Comparison of ENCODE assay signal across 8 cellular contexts in the genomic region with DNA sequence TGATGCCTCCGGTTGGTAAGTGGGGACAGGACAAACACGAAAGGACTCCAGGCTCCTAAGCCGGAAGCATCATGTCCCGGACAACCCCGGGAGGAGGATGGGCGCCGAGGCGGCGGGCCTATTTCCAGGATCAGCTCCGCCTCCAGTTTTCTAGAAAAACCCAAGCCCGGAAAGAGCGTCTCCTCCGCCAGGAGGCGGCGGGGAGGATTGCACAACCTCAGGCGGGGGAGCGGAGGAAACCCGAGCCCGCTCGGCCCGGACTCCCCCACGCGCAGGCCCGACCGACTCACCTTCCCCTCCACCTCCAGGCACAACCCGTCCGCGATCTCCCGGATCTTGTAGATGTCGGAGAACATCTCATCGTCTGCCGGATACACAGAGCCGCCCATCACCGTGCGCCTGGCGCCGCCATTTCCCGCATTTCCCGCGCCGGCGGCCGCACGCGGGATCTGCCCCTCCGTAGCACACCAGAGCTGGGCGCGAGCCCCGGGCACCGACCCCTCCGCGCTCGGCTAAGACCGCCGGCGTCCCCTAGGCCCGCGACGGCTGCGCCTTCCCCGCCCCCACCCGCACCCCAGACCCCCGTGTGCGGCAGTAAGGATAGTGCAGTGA. TPM values are rescaled to one million over a fixed set of nuclear protein-coding genes. Genes with fewer than 3 reads are reported as not detected.
DNase-seq lines count a peak whose midpoint lies in the region; ATAC-seq and TF ChIP-seq lines count a peak whose summit lies in the region.

No MANE protein-coding gene starts in this region.

- H3K36me3 ChIP-seq in GM23338 (ENCODE audit: insufficient read depth) (peaks cover 47% of the 10 kb centered on the region), SK-N-SH (replicated peaks in 1 of 2; ENCODE audit: control insufficient read depth in 1 of 2, insufficient read depth in 2 of 2, low read length in 1 of 2) (peaks cover 47 to 55% of the 10 kb centered on the region in 2 experiments), osteoblast (ENCODE audit: insufficient read depth, low read length) (peaks cover 54% of the 10 kb centered on the region)

- ATAC-seq in GM23338, result peak; percentile 56

- H3K9me2 ChIP-seq in GM23338 (ENCODE audit: insufficient read depth) (no peaks in the 10 kb centered on the region), SK-N-SH (no peaks in the 10 kb centered on the region)

- H3K4me1 ChIP-seq in GM23338 (ENCODE audit: insufficient read depth) (peaks cover 26% of the 10 kb centered on the region), SK-N-SH (ENCODE audit: control insufficient read depth in 1 of 2, insufficient read depth in 2 of 2, low read depth in 1 of 2, low read length in 1 of 2) (peaks cover 10 to 35% of the 10 kb centered on the region in 2 experiments; a peak in 3 of 4 replicates), osteoblast (ENCODE audit: insufficient read depth, low read length) (peaks cover 45% of the 10 kb centered on the region)

- H3F3A ChIP-seq in GM23338 (replicated peaks; ENCODE audit: low read depth) (peaks cover 43% of the 10 kb centered on the region), SK-N-SH (replicated peaks; ENCODE audit: insufficient read depth) (peaks cover 48% of the 10 kb centered on the region)

- H3K4me3 Mint-ChIP-seq in GM23338, result peak overlapping the region; percentile 98
- H3K4me3 Mint-ChIP-seq in activated naive CD8-positive, alpha-beta T cell, result peak overlapping the region; percentile 99

- H3K4me2 ChIP-seq in GM23338 (peak overlapping the region; percentile 86), SK-N-SH (peak overlapping the region; percentile 97), osteoblast (ENCODE audit: insufficient read depth, low read length) (peak overlapping the region; percentile 91)

- H3K27ac ChIP-seq in GM23338 (ENCODE audit: low read depth) (peak overlapping the region; percentile 98), SK-N-SH (ENCODE audit: low read depth in 2 of 2, low read length in 1 of 2) (peak overlapping the region; percentile 95 to 98), osteoblast (ENCODE audit: low read depth, low read length) (peak overlapping the region; percentile 94), temporal lobe (ENCODE audit: low read depth, low read length) (peak overlapping the region; percentile 99)

- peaks cover 12% of the 10 kb centered on the region for H3K27me3 Mint-ChIP-seq in GM23338 (ENCODE audit: insufficient read depth, low read depth, poor library complexity)
- H3K27me3 Mint-ChIP-seq in activated naive CD8-positive, alpha-beta T cell, result no peaks in the 10 kb centered on the region

- H2AFZ ChIP-seq in GM23338 (no peak overlapping the region), SK-N-SH (ENCODE audit: low read depth) (no peak overlapping the region), osteoblast (ENCODE audit: low read length) (no peak overlapping the region)

- H3K27ac Mint-ChIP-seq in GM23338, result peak overlapping the region; percentile 100
- peak overlapping the region; percentile 100 for H3K27ac Mint-ChIP-seq in activated naive CD8-positive, alpha-beta T cell

- H3K27me3 ChIP-seq in GM23338 (ENCODE audit: insufficient read depth) (no peaks in the 10 kb centered on the region), SK-N-SH (ENCODE audit: insufficient read depth) (no peaks in the 10 kb centered on the region), osteoblast (ENCODE audit: insufficient read depth, low read length) (no peaks in the 10 kb centered on the region)

- H3K4me1 Mint-ChIP-seq in GM23338, result peaks cover 32% of the 10 kb centered on the region
- H3K4me1 Mint-ChIP-seq in activated naive CD8-positive, alpha-beta T cell (ENCODE audit: low read depth), result peaks cover 58% of the 10 kb centered on the region

- H4K20me1 ChIP-seq in GM23338 (replicated peaks; ENCODE audit: insufficient read depth), result peaks cover 44% of the 10 kb centered on the region
- H4K20me1 ChIP-seq in SK-N-SH (ENCODE audit: insufficient read depth), result peaks cover 50% of the 10 kb centered on the region
- H4K20me1 ChIP-seq in osteoblast (ENCODE audit: insufficient read depth, low read length), result peaks cover 49% of the 10 kb centered on the region

- DNase-seq in ELR (ENCODE audit: low read depth), result peak; percentile 94
- DNase-seq in GM23338 (ENCODE audit: low spot score), result peak; percentile 93
- peak; percentile 78 for DNase-seq in SK-N-SH
- DNase-seq in glomerular visceral epithelial cell (ENCODE audit: extremely low spot score), result peak; percentile 90
- DNase-seq in osteoblast (ENCODE audit: insufficient read length, low spot score, missing footprints), result peak; percentile 87

- H3K79me2 ChIP-seq in GM23338 (replicated peaks; ENCODE audit: insufficient read depth) (peaks cover 66% of the 10 kb centered on the region), SK-N-SH (ENCODE audit: insufficient read depth) (peaks cover 90% of the 10 kb centered on the region), osteoblast (ENCODE audit: insufficient read depth, low read length) (peaks cover 62% of the 10 kb centered on the region)

- CTCF ChIA-PET in SK-N-SH (lab: Yijun Ruan, JAX), result interaction anchor here (0.6 to 3.4 kb wide), 9 partner anchors 8 to 367 kb away, joined by 3 to 16 read pairs (median 4); no protein-coding TSS in a partner anchor

- 0% methylated on average over 5 of the region's 64 CpGs for WGBS in SK-N-SH (ENCODE audit: low lambda C conversion rate)

- H3K9ac ChIP-seq in SK-N-SH, result peak overlapping the region; percentile 99

- peaks cover 6% of the 10 kb centered on the region; the same call in 1 of the 3 replicates for H3K9me3 Mint-ChIP-seq in GM23338
- no peaks in the 10 kb centered on the region for H3K9me3 Mint-ChIP-seq in activated naive CD8-positive, alpha-beta T cell (ENCODE audit: low read depth)

- peaks cover 66% of the 10 kb centered on the region for H3K36me3 Mint-ChIP-seq in GM23338 (ENCODE audit: low read depth)
- peaks cover 34% of the 10 kb centered on the region for H3K36me3 Mint-ChIP-seq in activated naive CD8-positive, alpha-beta T cell

- POLR2A ChIA-PET in SK-N-SH (lab: Yijun Ruan, JAX), result interaction anchor here (0.6 to 1.9 kb wide), 7 partner anchors 9 to 124 kb away, joined by 3 to 7 read pairs (median 4); partner anchors contain the start of genes COG3 and SLC25A30

- TF ChIP-seq CTCF in GM23338 (conservative IDR thresholded peaks at IDR 0.05; ENCODE audit: low read depth in 2 of 2) (peak; percentile 28 to 31; a peak in 3 of 4 replicates), LNCAP (IDR thresholded peaks at IDR 0.05) (peak; percentile 10; the same call in 1 of the 2 replicates), SK-N-SH (IDR thresholded peaks at IDR 0.05) (peak; percentile 51), osteoblast (IDR thresholded peaks at IDR 0.05; ENCODE audit: extremely low read depth, low read depth, low read length) (peak; percentile 32)

- TF ChIP-seq EP300 in SK-N-SH (IDR thresholded peaks at IDR 0.05; ENCODE audit: borderline replicate concordance in 1 of 2, low read depth in 1 of 2, low read length in 1 of 2), result no peak

- peak overlapping the region; percentile 78 for H3K4me3 ChIP-seq in GM23338
- peak overlapping the region; percentile 68 to 99 for H3K4me3 ChIP-seq in SK-N-SH (ENCODE audit: low read depth in 2 of 2, low read length in 1 of 2)
- H3K4me3 ChIP-seq in osteoblast (ENCODE audit: insufficient read depth, low read length), result peak overlapping the region; percentile 94

- peak; percentile 36; the same call in 1 of the 2 replicates for TF ChIP-seq RAD21 in SK-N-SH (IDR thresholded peaks at IDR 0.05; ENCODE audit: low read length)

- no peaks in the 10 kb centered on the region for H3K9me3 ChIP-seq in SK-N-SH
- no peaks in the 10 kb centered on the region for H3K9me3 ChIP-seq in osteoblast (ENCODE audit: low read depth, low read length)

TF ChIP-seq in GM23338, 12 proteins besides CTCF, POLR2A, EP300 and RAD21 (continues in another document):
- no peak for TF ChIP-seq STAT1 (IDR thresholded peaks at IDR 0.05; ENCODE audit: unreplicated experiment)
- no peak for TF ChIP-seq ZNF114 (CRISPR knock-in tag; IDR thresholded peaks at IDR 0.05)
- no peak for TF ChIP-seq JUNB (IDR thresholded peaks at IDR 0.05; ENCODE audit: unreplicated experiment)
- TF ChIP-seq, protein P1, sequence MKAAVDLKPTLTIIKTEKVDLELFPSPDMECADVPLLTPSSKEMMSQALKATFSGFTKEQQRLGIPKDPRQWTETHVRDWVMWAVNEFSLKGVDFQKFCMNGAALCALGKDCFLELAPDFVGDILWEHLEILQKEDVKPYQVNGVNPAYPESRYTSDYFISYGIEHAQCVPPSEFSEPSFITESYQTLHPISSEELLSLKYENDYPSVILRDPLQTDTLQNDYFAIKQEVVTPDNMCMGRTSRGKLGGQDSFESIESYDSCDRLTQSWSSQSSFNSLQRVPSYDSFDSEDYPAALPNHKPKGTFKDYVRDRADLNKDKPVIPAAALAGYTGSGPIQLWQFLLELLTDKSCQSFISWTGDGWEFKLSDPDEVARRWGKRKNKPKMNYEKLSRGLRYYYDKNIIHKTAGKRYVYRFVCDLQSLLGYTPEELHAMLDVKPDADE (IDR thresholded peaks at IDR 0.05), result peak; percentile 20; the same call in 1 of the 2 replicates
- TF ChIP-seq CREB1 (CRISPR knock-in tag; IDR thresholded peaks at IDR 0.05; ENCODE audit: low read depth), result no peak
- TF ChIP-seq NANOG (IDR thresholded peaks at IDR 0.05; ENCODE audit: borderline replicate concordance), result no peak

TF ChIP-seq in SK-N-SH, 30 proteins besides CTCF, POLR2A, EP300 and RAD21 (continues in another document):
- TF ChIP-seq MXI1 (IDR thresholded peaks at IDR 0.05; ENCODE audit: low read depth, low read length) (peak; percentile 69), TCF12 (IDR thresholded peaks at IDR 0.05) (0 out of 2 replicates have a peak, but pooled peaks have one; percentile 18), RFX5 (IDR thresholded peaks at IDR 0.05; ENCODE audit: low read length) (no peak), TAF1 (IDR thresholded peaks at IDR 0.05; ENCODE audit: borderline replicate concordance, low read depth, low read length) (peak; percentile 48; the same call in 1 of the 2 replicates)
- TF ChIP-seq, protein P2, sequence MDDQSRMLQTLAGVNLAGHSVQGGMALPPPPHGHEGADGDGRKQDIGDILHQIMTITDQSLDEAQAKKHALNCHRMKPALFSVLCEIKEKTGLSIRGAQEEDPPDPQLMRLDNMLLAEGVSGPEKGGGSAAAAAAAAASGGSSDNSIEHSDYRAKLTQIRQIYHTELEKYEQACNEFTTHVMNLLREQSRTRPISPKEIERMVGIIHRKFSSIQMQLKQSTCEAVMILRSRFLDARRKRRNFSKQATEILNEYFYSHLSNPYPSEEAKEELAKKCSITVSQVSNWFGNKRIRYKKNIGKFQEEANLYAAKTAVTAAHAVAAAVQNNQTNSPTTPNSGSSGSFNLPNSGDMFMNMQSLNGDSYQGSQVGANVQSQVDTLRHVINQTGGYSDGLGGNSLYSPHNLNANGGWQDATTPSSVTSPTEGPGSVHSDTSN (IDR thresholded peaks at IDR 0.05), result peak; percentile 20; the same call in 1 of the 2 replicates

RNA-seq across cellular contexts. Expression of gene TPT1, which starts 0.5 kb away (rescaled TPM):
- total RNA-seq in GM23338 (2014; rRNA removed; shearing (Covaris generic)), result 1,385 and 1,395 TPM in 2 replicates
- polyA plus RNA-seq in GM23338 (2016; fragmentation: Nextera tagmentation; extraction: Ambion mirVana) (2,519 and 3,116 TPM in 2 replicates), SK-N-SH (2012; rRNA removed) (1,919 and 2,653 TPM in 2 replicates)
- 3,224 and 4,461 TPM in 2 replicates for polyA plus RNA-seq in SK-N-SH (2012; cell fraction: cytosol; rRNA removed)
- 453 and 593 TPM in 2 replicates for polyA plus RNA-seq in SK-N-SH (2012; cell fraction: nucleus; rRNA removed)
- total RNA-seq in osteoblast (2,232 and 2,713 TPM in 2 replicates), temporal lobe (1,724 TPM)

Comparison
In these comparisons a context has a peak if more than half of its experiments do, and no peak if none do; other contexts are left out.
1. Peak in every context shown above with its lines: DNase-seq, ATAC-seq, H3K4me3 ChIP-seq and H3K27ac ChIP-seq.